In the genomic region with DNA sequence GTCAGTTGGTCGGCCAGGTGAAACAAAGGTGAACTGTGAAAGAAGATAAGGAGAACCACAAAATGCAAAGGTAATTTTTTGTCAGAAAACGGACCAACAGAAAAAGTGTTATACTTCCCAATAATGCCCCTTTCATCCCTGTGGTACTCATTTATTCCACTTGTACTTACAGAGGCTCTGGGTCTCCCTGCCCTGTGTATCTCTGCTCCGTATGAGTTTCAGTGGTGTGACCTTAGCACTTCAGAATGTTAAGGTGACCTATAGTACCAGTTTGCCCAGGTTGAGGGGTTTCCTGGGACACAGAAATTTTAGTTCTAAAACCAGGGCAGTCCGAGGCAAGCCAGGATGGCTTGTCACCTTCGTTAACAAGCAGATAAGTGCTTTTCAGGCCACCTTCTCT, we compare ENCODE assay signal across 26 cellular contexts.
"Had no signal": no experiment of that assay in that cellular context is flagged by ENCODE, and none has a peak within 500 bp of the region (broad histone marks: within the 10 kb centered on the region; RNA-seq: fewer than 3 reads in every experiment).

No MANE protein-coding gene starts in this region.

- ATAC-seq: activated T-cell treated with anti-CD3 and anti-CD28 coated beads, Interleukin-2, amount 50 U/mL, for 4 hours; K562; T-helper 17 cell had no signal

- H3K4me3 Mint-ChIP-seq: activated B cell treated with CpG ODN at 0.5 μM for 24 hours; activated CD4-positive, alpha-beta memory T cell treated with anti-CD3 and anti-CD28 coated beads for 36 hours; activated CD4-positive, alpha-beta T cell treated with anti-CD3 and anti-CD28 coated beads, Interleukin-2, amount 10 ng/mL, durations not matched to agents 7 days and 5 days; activated naive CD8-positive, alpha-beta T cell; activated T-cell treated with anti-CD3 and anti-CD28 coated beads, Interleukin-2, amount 50 U/mL, for 4 hours; T-helper 17 cell had no signal

- DNase-seq: activated B cell treated with CpG ODN at 0.5 μM for 24 hours; activated CD4-positive, alpha-beta memory T cell treated with anti-CD3 and anti-CD28 coated beads for 36 hours; activated CD4-positive, alpha-beta T cell treated with anti-CD3 and anti-CD28 coated beads for 1 hour; activated CD4-positive, alpha-beta T cell treated with anti-CD3 and anti-CD28 coated beads, Interleukin-2, amount 10 ng/mL, durations not matched to agents 7 days and 5 days; activated CD8-positive, alpha-beta memory T cell treated with anti-CD3 and anti-CD28 coated beads for 24 hours; activated effector memory CD4-positive, alpha-beta T cell treated with anti-CD3 and anti-CD28 coated beads, Interleukin-2, amount 50 U/mL, for 16 hours; activated naive CD4-positive, alpha-beta T cell treated with Interleukin-2 at 50 U/mL for 16 hours; activated T-cell treated with anti-CD3 and anti-CD28 coated beads, Interleukin-2, amount 50 U/mL, for 4 hours; brain microvascular endothelial cell; caudate nucleus; Karpas-422; NCI-H1092; NCI-H1417; NCI-H1694; NCI-H2029; NCI-H2107; NCI-H2171 treated with DMSO at 0.1 percent for 48 hours; NCI-H226; NCI-H510A; NCI-H748 treated with DMSO at 0.1 percent for 48 hours; Peyer's patch; SHP77 treated with DMSO at 0.1 percent for 48 hours; T-helper 17 cell; T-helper 9 cell had no signal

- H3K4me1 ChIP-seq: Peyer's patch had no signal

- H3K27me3 Mint-ChIP-seq: activated B cell treated with CpG ODN at 0.5 μM for 24 hours, T-helper 17 cell had no signal

- H3K9me3 Mint-ChIP-seq: activated B cell treated with CpG ODN at 0.5 μM for 24 hours; activated CD4-positive, alpha-beta memory T cell treated with anti-CD3 and anti-CD28 coated beads for 36 hours; activated CD4-positive, alpha-beta T cell treated with anti-CD3 and anti-CD28 coated beads, Interleukin-2, amount 10 ng/mL, durations not matched to agents 7 days and 5 days; activated T-cell treated with anti-CD3 and anti-CD28 coated beads, Interleukin-2, amount 50 U/mL, for 4 hours had no signal

- H3K4me3 ChIP-seq: K562, Peyer's patch had no signal

- H3K27ac Mint-ChIP-seq: activated B cell treated with CpG ODN at 0.5 μM for 24 hours; activated CD4-positive, alpha-beta memory T cell treated with anti-CD3 and anti-CD28 coated beads for 36 hours; activated CD4-positive, alpha-beta T cell treated with anti-CD3 and anti-CD28 coated beads, Interleukin-2, amount 10 ng/mL, durations not matched to agents 7 days and 5 days; activated naive CD8-positive, alpha-beta T cell; T-helper 17 cell had no signal

- H3K36me3 Mint-ChIP-seq: activated CD4-positive, alpha-beta memory T cell treated with anti-CD3 and anti-CD28 coated beads for 36 hours; activated naive CD8-positive, alpha-beta T cell had no signal

- H3K36me3 ChIP-seq: brain microvascular endothelial cell, Peyer's patch had no signal

- H3K4me1 Mint-ChIP-seq: activated B cell treated with CpG ODN at 0.5 μM for 24 hours; activated CD4-positive, alpha-beta T cell treated with anti-CD3 and anti-CD28 coated beads, Interleukin-2, amount 10 ng/mL, durations not matched to agents 7 days and 5 days; T-helper 17 cell had no signal

- H3K27ac ChIP-seq: brain microvascular endothelial cell, Peyer's patch had no signal

- H3K27me3 ChIP-seq: brain microvascular endothelial cell, Peyer's patch had no signal
